In genomic region chr20:50137702-50138101, GRCh38 we compare ENCODE assay signal across 8 cellular contexts. TPM values are rescaled to one million over a fixed set of nuclear protein-coding genes. Genes with fewer than 3 reads are reported as not detected.
A peak's percentile ranks its signal among the peaks of the same experiment; 100 is the strongest.
DNase-seq lines count a peak whose midpoint lies in the region; ATAC-seq, FAIRE-seq and TF ChIP-seq lines count a peak whose summit lies in the region.
"Not testable (repeated sequence)": the region's sequence is repeated elsewhere in the genome, so short reads cannot be mapped to it uniquely, and the experiment has no call there.

No MANE protein-coding gene starts in this region.

- not testable (repeated sequence) for H3K4me3 ChIP-seq in PC-9; H1 (ENCODE audit: extremely low read depth in 1 of 4, insufficient read depth in 2 of 4, low read depth in 3 of 4, low read length in 4 of 4); cardiac muscle cell; lung; sigmoid colon; tibial nerve

- H2BK120ac ChIP-seq in H1 (replicated peaks; ENCODE audit: low read depth, low read length): not testable (repeated sequence)

- H3K9me2 ChIP-seq in PC-9 (ENCODE audit: insufficient read depth): not testable (repeated sequence)

- not testable (repeated sequence) for H3K9me3 Mint-ChIP-seq in activated naive CD4-positive, alpha-beta T cell treated with anti-CD3 and anti-CD28 coated beads, Interleukin-2, amount 50 U/mL, for 72 hours

- not testable (repeated sequence) for H3K4ac ChIP-seq in H1 (replicated peaks; ENCODE audit: insufficient read length, low read depth, low read length)

- TF ChIP-seq CTCF in PC-9 (conservative IDR thresholded peaks at IDR 0.05); H1 (IDR thresholded peaks at IDR 0.05; ENCODE audit: control extremely low read depth in 1 of 3, insufficient read depth in 1 of 3, low read depth in 1 of 3, low read length in 3 of 3); cardiac muscle cell (IDR thresholded peaks at IDR 0.05; ENCODE audit: low read depth, low read length); lung (IDR thresholded peaks at IDR 0.05; ENCODE audit: control extremely low read depth, extremely low read depth); sigmoid colon (IDR thresholded peaks at IDR 0.05); tibial nerve (IDR thresholded peaks at IDR 0.05): not testable (repeated sequence)

- not testable (repeated sequence) for H3K9ac ChIP-seq in H1 (replicated peaks in 1 of 4; ENCODE audit: extremely low read depth in 1 of 4, low read depth in 3 of 4, low read length in 3 of 4)

- 0 out of 2 replicates have a peak overlapping the region, but pooled peaks have one; percentile 7 for H2BK5ac ChIP-seq in H1 (ENCODE audit: low read depth, low read length)

- H3K79me1 ChIP-seq in H1 (ENCODE audit: low read depth, low read length): peaks cover 26% of the 10 kb centered on the region

- not testable (repeated sequence) for H2BK20ac ChIP-seq in H1 (ENCODE audit: low read length)

- H4K8ac ChIP-seq in H1 (ENCODE audit: extremely low read depth, insufficient read depth, low read length): not testable (repeated sequence)

- H3K9me3 ChIP-seq in PC-9 (ENCODE audit: insufficient read depth, low read depth); H1 (ENCODE audit: insufficient read depth in 2 of 2, low read depth in 1 of 2, low read length in 1 of 2); cardiac muscle cell (ENCODE audit: low read depth); lung (ENCODE audit: control insufficient read depth in 2 of 2, insufficient read depth in 1 of 2, low read length in 1 of 2); sigmoid colon; tibial nerve: not testable (repeated sequence)

- H3K36me3 ChIP-seq in PC-9 (ENCODE audit: low read depth): peaks cover 18% of the 10 kb centered on the region; the same call in 1 of the 2 replicates
- peaks cover 4 to 25% (median 7%) of the 10 kb centered on the region in 4 experiments; a peak in 5 of 8 replicates for H3K36me3 ChIP-seq in H1 (ENCODE audit: control insufficient read depth in 2 of 4, insufficient read depth in 4 of 4, low read length in 3 of 4)
- not testable (repeated sequence) for H3K36me3 ChIP-seq in cardiac muscle cell
- H3K36me3 ChIP-seq in lung (ENCODE audit: control insufficient read depth in 2 of 2, insufficient read depth in 2 of 2, low read length in 2 of 2): peaks cover 0 to 37% of the 10 kb centered on the region in 2 donors
- H3K36me3 ChIP-seq in sigmoid colon: peaks cover 3 to 44% (median 15%) of the 10 kb centered on the region in 4 donors
- H3K36me3 ChIP-seq in tibial nerve: peaks cover 0 to 42% (median 5%) of the 10 kb centered on the region in 3 donors

- not testable (repeated sequence) for H3K56ac ChIP-seq in H1 (replicated peaks; ENCODE audit: insufficient read length, low read depth, low read length)

- not testable (repeated sequence) for TF ChIP-seq EP300 in H1 (IDR thresholded peaks at IDR 0.05; ENCODE audit: borderline replicate concordance in 1 of 2, low read depth in 2 of 2, low read length in 2 of 2); sigmoid colon (IDR thresholded peaks at IDR 0.05)
- TF ChIP-seq EP300 in tibial nerve (IDR thresholded peaks at IDR 0.05): peak in 1 of 2 donors; percentile 76

- not testable (repeated sequence) for H4K5ac ChIP-seq in H1 (ENCODE audit: insufficient read length, low read depth, low read length)

- not testable (repeated sequence) for BruUV-seq in PC-9 (replicated peaks; lab: Mats Ljungman, UMichigan)

- H2AFZ ChIP-seq in PC-9; H1 (ENCODE audit: low read length): not testable (repeated sequence)

- POLR2A ChIA-PET in PC-9 (lab: Charles Lee; ENCODE audit: unreplicated experiment): not testable (repeated sequence)
- POLR2A ChIA-PET in H1 (lab: Charles Lee; ENCODE audit: partially characterized antibody): interaction anchor here (6.9 kb wide), 1 partner anchor 15 kb away, joined by 40 read pairs; the partner anchor contains the start of gene PEDS1

- H3F3A ChIP-seq in PC-9 (ENCODE audit: insufficient read depth, low read depth): not testable (repeated sequence)

- H3K14ac ChIP-seq in H1 (ENCODE audit: insufficient read length): not testable (repeated sequence)

- not testable (repeated sequence) for ATAC-seq in activated naive CD4-positive, alpha-beta T cell treated with anti-CD3 and anti-CD28 coated beads, Interleukin-2, amount 50 U/mL, for 72 hours; lung (ENCODE audit: insufficient read depth, low FRiP score)

- H3K23me2 ChIP-seq in H1 (ENCODE audit: low read depth, low read length): not testable (repeated sequence)

- H4K20me1 ChIP-seq in PC-9 (ENCODE audit: insufficient read depth): not testable (repeated sequence)
- H4K20me1 ChIP-seq in H1 (replicated peaks in 1 of 2; ENCODE audit: control insufficient read depth in 1 of 2, insufficient read depth in 2 of 2, low read length in 2 of 2): peaks cover 7 to 34% of the 10 kb centered on the region in 2 experiments

- DNase-seq in DMS153 (lab: John Stamatoyannopoulos, UW) (peak; percentile 16), tibial nerve (ENCODE audit: low spot score in 2 of 2) (peak in 1 of 2 donors; percentile 78)
- not testable (repeated sequence) for DNase-seq in PC-9; activated naive CD4-positive, alpha-beta T cell treated with anti-CD3 and anti-CD28 coated beads, Interleukin-2, amount 50 U/mL, for 72 hours (ENCODE audit: low spot score in 2 of 2); H1 (ENCODE audit: low read depth in 1 of 2, low spot score in 2 of 2); cardiac muscle cell (ENCODE audit: low read depth in 1 of 2, low spot score in 1 of 2); lung (ENCODE audit: low spot score); sigmoid colon

- H3K79me2 ChIP-seq in PC-9 (ENCODE audit: low read depth) (peaks cover 49% of the 10 kb centered on the region), H1 (ENCODE audit: control insufficient read depth in 1 of 2, insufficient read depth in 2 of 2, low read length in 2 of 2) (peaks cover 0 to 33% of the 10 kb centered on the region in 2 experiments; a peak in 1 of 4 replicates)

- CTCF ChIA-PET in PC-9 (lab: Charles Lee): not testable (repeated sequence)
- CTCF ChIA-PET in H1 (lab: Charles Lee; ENCODE audit: partially characterized antibody): interaction anchor here (1.0 to 6.9 kb wide), 7 partner anchors 10 to 34 kb away, joined by 3 to 61 read pairs (median 9); partner anchors contain the start of gene PEDS1

- intact Hi-C loops in PC-9 (cut with micrococcal nuclease; ENCODE audit: unreplicated experiment); sigmoid colon (cut with DNase I): not testable (repeated sequence)

- not testable (repeated sequence) for H3K27me3 ChIP-seq in PC-9 (ENCODE audit: insufficient read depth, low read depth); H1 (replicated peaks in 1 of 4; ENCODE audit: control insufficient read depth in 3 of 4, extremely low read depth in 1 of 4, insufficient read depth in 3 of 4, low read length in 3 of 4); cardiac muscle cell; lung (ENCODE audit: control insufficient read depth, insufficient read depth); sigmoid colon; tibial nerve

- not testable (repeated sequence) for H2BK15ac ChIP-seq in H1 (ENCODE audit: low read length)

- not testable (repeated sequence) for TF ChIP-seq POLR2A in H1 (IDR thresholded peaks at IDR 0.05; ENCODE audit: control extremely low read depth in 1 of 2, low read depth in 2 of 2, low read length in 2 of 2); sigmoid colon (IDR thresholded peaks at IDR 0.05); tibial nerve (IDR thresholded peaks at IDR 0.05)

- not testable (repeated sequence) for H3K23ac ChIP-seq in H1 (ENCODE audit: insufficient read length)

- not testable (repeated sequence) for H2AK5ac ChIP-seq in H1 (ENCODE audit: low read depth, low read length)

- H3K18ac ChIP-seq in H1 (ENCODE audit: extremely low read depth, low read length): not testable (repeated sequence)

- not testable (repeated sequence) for H2BK12ac ChIP-seq in H1 (ENCODE audit: low read depth, low read length)

- H4K91ac ChIP-seq in H1 (replicated peaks; ENCODE audit: insufficient read length, low read length): not testable (repeated sequence)

- not testable (repeated sequence) for FAIRE-seq in H1 (lab: Jason Lieb, UNC)

- WGBS in H1 (ENCODE audit: extremely low coverage in 1 of 2, insufficient coverage in 1 of 2, insufficient read length in 1 of 2, insufficient replicate concordance in 2 of 2, low coverage in 1 of 2, low lambda C conversion rate in 2 of 2, missing lambda C conversion rate in 1 of 2), 2 experiments: 98% methylated on average over 13 of the region's 13 CpGs; no CpG with 5 or more reads in 1 of the 2 experiments
- 84 to 88% methylated on average over 13 of the region's 13 CpGs for WGBS in lung, 2 donors
- WGBS in sigmoid colon, 2 donors: 90 to 95% methylated on average over 13 of the region's 13 CpGs
- WGBS in tibial nerve, 2 donors: 73 to 74% methylated on average over 13 of the region's 13 CpGs

- H3K4me2 ChIP-seq in PC-9; H1 (ENCODE audit: insufficient read depth in 1 of 2, low read depth in 2 of 2, low read length in 2 of 2): not testable (repeated sequence)

- H3K27ac Mint-ChIP-seq in activated naive CD4-positive, alpha-beta T cell treated with anti-CD3 and anti-CD28 coated beads, Interleukin-2, amount 50 U/mL, for 72 hours: peak overlapping the region; percentile 44 to 57

- peaks cover 0 to 10% of the 10 kb centered on the region in 2 donors for H3K36me3 Mint-ChIP-seq in activated naive CD4-positive, alpha-beta T cell treated with anti-CD3 and anti-CD28 coated beads, Interleukin-2, amount 50 U/mL, for 72 hours

- H3K4me1 ChIP-seq in PC-9 (replicated peaks; ENCODE audit: insufficient read depth): peaks cover 16% of the 10 kb centered on the region
- H3K4me1 ChIP-seq in H1 (replicated peaks in 1 of 4; ENCODE audit: control insufficient read depth in 3 of 4, insufficient read depth in 4 of 4, low read length in 3 of 4); cardiac muscle cell (ENCODE audit: low read depth): not testable (repeated sequence)
- H3K4me1 ChIP-seq in lung (ENCODE audit: control insufficient read depth in 2 of 2, insufficient read depth in 2 of 2, low read length in 2 of 2): peaks cover 3 to 27% of the 10 kb centered on the region in 2 donors
- peaks cover 0 to 37% (median 29%) of the 10 kb centered on the region in 4 donors for H3K4me1 ChIP-seq in sigmoid colon
- H3K4me1 ChIP-seq in tibial nerve: peaks cover 3 to 66% (median 23%) of the 10 kb centered on the region in 4 donors

- peak overlapping the region; percentile 0; the same call in 1 of the 2 replicates for H3K27ac ChIP-seq in PC-9
- not testable (repeated sequence) for H3K27ac ChIP-seq in H1 (ENCODE audit: low read depth, low read length)
- peak overlapping the region; percentile 57 for H3K27ac ChIP-seq in cardiac muscle cell
- H3K27ac ChIP-seq in lung (ENCODE audit: low read depth in 1 of 2, low read length in 1 of 2): peak overlapping the region; percentile 25 to 54
- peak overlapping the region; percentile 55 to 66 (median 61) for H3K27ac ChIP-seq in sigmoid colon
- peak overlapping the region; percentile 22 to 90 (median 77) for H3K27ac ChIP-seq in tibial nerve

- TF ChIP-seq RAD21 in H1 (IDR thresholded peaks at IDR 0.05 in 1 of 2, conservative IDR thresholded peaks at IDR 0.05 in 1 of 2; ENCODE audit: low read depth in 2 of 2, low read length in 2 of 2): not testable (repeated sequence)

RNA-seq across cellular contexts. Expression of gene PEDS1, which starts 15.8 kb away (rescaled TPM):
- 34.8 and 37.7 TPM in 2 replicates for total RNA-seq in PC-9 (2021)
- 10 to 100 TPM; 14.8 to 21.2 TPM for total RNA-seq in activated naive CD4-positive, alpha-beta T cell treated with anti-CD3 and anti-CD28 coated beads, Interleukin-2, amount 50 U/mL, for 72 hours
- total RNA-seq in H1 (2021; fragmentation: NEBNext Ultra II Directional; extraction: Animal tissue kit (Norgen Biotek cat#: 25700)): 28.9 and 33.3 TPM in 2 replicates
- 75.9 and 82.7 TPM in 2 replicates for polyA plus RNA-seq in H1 (2011; rRNA removed)
- 32.6 TPM for polyA plus RNA-seq in H1 (2011; cell fraction: cytosol; rRNA removed)
- 44.3 TPM for polyA plus RNA-seq in H1 (2011; cell fraction: nucleus; rRNA removed)
- polyA plus RNA-seq in H1 (2012, experiment 1 of 2): 23.4 to 37.5 TPM (median 32.2 TPM) in 4 replicates
- 31.5 TPM for polyA plus RNA-seq in H1 (2012, experiment 2 of 2)
- 51.2 TPM for polyA plus RNA-seq in H1 (2013, experiment 1 of 2)
- 59.3 TPM for polyA plus RNA-seq in H1 (2013, experiment 2 of 2)
- polyA minus RNA-seq in H1 (2011; rRNA and poly(A)+ RNA removed): 63.8 and 102 TPM in 2 replicates
- polyA minus RNA-seq in H1 (2011; cell fraction: cytosol; rRNA and poly(A)+ RNA removed): 37.4 TPM
- 12.9 TPM for polyA minus RNA-seq in H1 (2011; cell fraction: nucleus; rRNA and poly(A)+ RNA removed)
- total RNA-seq in cardiac muscle cell: 36.9 and 38.4 TPM in 2 replicates
- polyA plus RNA-seq in cardiac muscle cell: 37.2 and 43.9 TPM in 2 replicates
- total RNA-seq in lung: 10 to 100 TPM; 21.9 to 34.8 TPM
- 10 to 100 TPM; 34.0 to 43.4 TPM for polyA plus RNA-seq in lung
- total RNA-seq in sigmoid colon: 10 to 100 TPM; 19.1 to 27.4 (median 22.6) TPM
- polyA plus RNA-seq in sigmoid colon: 10 to 100 TPM; 13.8 to 24.2 (median 14.3) TPM
- 10 to 100 TPM; 26.4 to 36.7 (median 35.5) TPM for total RNA-seq in tibial nerve

RNA-seq across cellular contexts. Expression of gene UBE2V1, which starts 24.8 kb away (rescaled TPM):
- 137 and 174 TPM in 2 replicates for total RNA-seq in PC-9 (2021)
- total RNA-seq in activated naive CD4-positive, alpha-beta T cell treated with anti-CD3 and anti-CD28 coated beads, Interleukin-2, amount 50 U/mL, for 72 hours: 100 to 1,000 TPM; 152 to 221 TPM
- 184 and 185 TPM in 2 replicates for total RNA-seq in H1 (2021; fragmentation: NEBNext Ultra II Directional; extraction: Animal tissue kit (Norgen Biotek cat#: 25700))
- 131 and 141 TPM in 2 replicates for polyA plus RNA-seq in H1 (2011; rRNA removed)
- polyA plus RNA-seq in H1 (2011; cell fraction: cytosol; rRNA removed): 114 TPM
- polyA plus RNA-seq in H1 (2011; cell fraction: nucleus; rRNA removed): 64.5 TPM
- polyA plus RNA-seq in H1 (2012, experiment 1 of 2): 130 to 225 TPM (median 146 TPM) in 4 replicates
- 129 TPM for polyA plus RNA-seq in H1 (2012, experiment 2 of 2)
- 239 TPM for polyA plus RNA-seq in H1 (2013, experiment 1 of 2)
- 238 TPM for polyA plus RNA-seq in H1 (2013, experiment 2 of 2)
- 96.4 and 107 TPM in 2 replicates for polyA minus RNA-seq in H1 (2011; rRNA and poly(A)+ RNA removed)
- 47.3 TPM for polyA minus RNA-seq in H1 (2011; cell fraction: cytosol; rRNA and poly(A)+ RNA removed)
- polyA minus RNA-seq in H1 (2011; cell fraction: nucleus; rRNA and poly(A)+ RNA removed): 89.1 TPM
- 64.0 and 126 TPM in 2 replicates for total RNA-seq in cardiac muscle cell
- polyA plus RNA-seq in cardiac muscle cell: 164 and 173 TPM in 2 replicates
- 100 to 1,000 TPM in 1 of 2 donors, 10 to 100 TPM in 1; 65.1 to 103 TPM for total RNA-seq in lung
- polyA plus RNA-seq in lung: 10 to 100 TPM; 56.4 to 73.3 TPM
- 100 to 1,000 TPM in 1 of 4 donors, 10 to 100 TPM in 3; 55.0 to 117 (median 65.6) TPM for total RNA-seq in sigmoid colon
- polyA plus RNA-seq in sigmoid colon: 10 to 100 TPM; 80.4 to 94.1 (median 91.3) TPM
- total RNA-seq in tibial nerve: 10 to 100 TPM; 58.8 to 86.7 (median 77.3) TPM

RNA-seq across cellular contexts. Expression of gene CEBPB, which starts 52.9 kb away (rescaled TPM):
- total RNA-seq in PC-9 (2021): 112 and 117 TPM in 2 replicates
- total RNA-seq in activated naive CD4-positive, alpha-beta T cell treated with anti-CD3 and anti-CD28 coated beads, Interleukin-2, amount 50 U/mL, for 72 hours: 10 to 100 TPM; 29.0 to 50.9 TPM
- total RNA-seq in H1 (2021; fragmentation: NEBNext Ultra II Directional; extraction: Animal tissue kit (Norgen Biotek cat#: 25700)): 24.1 and 24.5 TPM in 2 replicates
- polyA plus RNA-seq in H1 (2011; rRNA removed): 7.1 and 13.1 TPM in 2 replicates
- polyA plus RNA-seq in H1 (2011; cell fraction: cytosol; rRNA removed): 16.1 TPM
- polyA plus RNA-seq in H1 (2011; cell fraction: nucleus; rRNA removed): 10.5 TPM
- polyA plus RNA-seq in H1 (2012, experiment 1 of 2): 6.1 to 8.3 TPM (median 7.2 TPM) in 4 replicates
- 4.8 TPM for polyA plus RNA-seq in H1 (2012, experiment 2 of 2)
- polyA plus RNA-seq in H1 (2013, experiment 1 of 2): 15.1 TPM
- 15.0 TPM for polyA plus RNA-seq in H1 (2013, experiment 2 of 2)
- 1.3 and 1.4 TPM in 2 replicates for polyA minus RNA-seq in H1 (2011; rRNA and poly(A)+ RNA removed)
- polyA minus RNA-seq in H1 (2011; cell fraction: cytosol; rRNA and poly(A)+ RNA removed): 18.6 TPM
- 16.1 TPM for polyA minus RNA-seq in H1 (2011; cell fraction: nucleus; rRNA and poly(A)+ RNA removed)
- total RNA-seq in cardiac muscle cell: 18.2 and 22.0 TPM in 2 replicates
- polyA plus RNA-seq in cardiac muscle cell: 22.9 and 30.8 TPM in 2 replicates
- total RNA-seq in lung: 100 to 1,000 TPM in 1 of 2 donors, 10 to 100 TPM in 1; 54.6 to 296 TPM
- polyA plus RNA-seq in lung: 100 to 1,000 TPM in 1 of 2 donors, 10 to 100 TPM in 1; 53.2 to 194 TPM
- 100 to 1,000 TPM in 2 of 4 donors, 10 to 100 TPM in 2; 53.2 to 173 (median 93.6) TPM for total RNA-seq in sigmoid colon
- 10 to 100 TPM in 2 of 3 donors, 1 to 10 TPM in 1; 6.9 to 17.4 (median 12.2) TPM for polyA plus RNA-seq in sigmoid colon
- total RNA-seq in tibial nerve: 100 to 1,000 TPM; 202 to 524 (median 275) TPM
